Comparison of ENCODE assay signal across 12 cellular contexts in the genomic region with DNA sequence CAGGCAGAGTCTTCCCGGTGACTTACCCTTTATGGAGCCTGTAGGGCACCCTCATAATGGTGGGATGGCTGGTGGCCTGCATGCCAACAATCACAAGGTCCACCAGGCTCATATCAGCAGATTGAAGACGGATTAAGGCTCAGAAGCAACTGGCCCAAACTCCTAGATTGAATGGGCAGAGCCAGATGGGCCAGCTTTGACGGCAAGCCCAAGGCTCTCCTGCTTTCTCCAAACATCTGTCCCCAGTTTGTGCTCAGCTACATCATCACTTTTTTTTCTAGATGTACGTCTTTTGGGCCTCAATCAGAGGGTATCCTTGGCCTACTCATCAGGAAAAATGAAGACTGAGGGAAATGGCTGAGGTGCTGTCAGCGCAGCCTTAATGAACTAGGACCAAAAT.
A peak's percentile ranks its signal among the peaks of the same experiment; 100 is the strongest.
DNase-seq lines count a peak whose midpoint lies in the region; ATAC-seq and TF ChIP-seq lines count a peak whose summit lies in the region.
"Had no signal": no experiment of that assay in that cellular context is flagged by ENCODE, and none has a peak within 500 bp of the region (broad histone marks: within the 10 kb centered on the region; RNA-seq: fewer than 3 reads in every experiment).

No MANE protein-coding gene starts in this region.

- H3K4me3 Mint-ChIP-seq in GM23338 (no peak overlapping the region), endodermal cell (no peak overlapping the region)
- H3K4me3 Mint-ChIP-seq: B cell; CD8-positive, alpha-beta T cell; H9 had no signal

- no peaks in the 10 kb centered on the region for H3K79me2 ChIP-seq in GM23338 (replicated peaks; ENCODE audit: insufficient read depth)

- no peak overlapping the region for H3K9ac ChIP-seq in endodermal cell (ENCODE audit: extremely low read depth, low read length, poor library complexity, severe bottlenecking)
- H3K9ac ChIP-seq: BLaER1 treated with 17β-estradiol and CSF1 and Interleukin-3, amounts not matched to agents 10 nM and 100 nM had no signal

- H3K4me1 ChIP-seq in GM23338 (ENCODE audit: insufficient read depth) (no peaks in the 10 kb centered on the region), endodermal cell (ENCODE audit: control insufficient read depth, insufficient read depth, low read length) (no peaks in the 10 kb centered on the region)
- H3K4me1 ChIP-seq in effector memory CD4-positive, alpha-beta T cell (ENCODE audit: control insufficient read depth, insufficient read depth, low read length, poor library complexity, severe bottlenecking), result no peaks in the 10 kb centered on the region

- H3K27ac Mint-ChIP-seq in GM23338, result no peak overlapping the region
- no peak overlapping the region for H3K27ac Mint-ChIP-seq in endodermal cell
- H3K27ac Mint-ChIP-seq: B cell; CD8-positive, alpha-beta T cell; H9 had no signal

- DNase-seq in GM23338 (ENCODE audit: low spot score), result no peak
- peak; percentile 85 for DNase-seq in NCI-H82 (lab: John Stamatoyannopoulos, UW)
- DNase-seq in endodermal cell, result peak; percentile 23
- DNase-seq in effector memory CD4-positive, alpha-beta T cell, result no peak
- DNase-seq in NCI-H446 (lab: John Stamatoyannopoulos, UW), result no peak
- DNase-seq: Calu3, H9, IMR-90 had no signal

- H3K36me3 ChIP-seq in GM23338 (ENCODE audit: insufficient read depth) (no peaks in the 10 kb centered on the region), endodermal cell (ENCODE audit: control insufficient read depth, insufficient read depth, low read length) (no peaks in the 10 kb centered on the region)
- H3K36me3 ChIP-seq in effector memory CD4-positive, alpha-beta T cell (ENCODE audit: control insufficient read depth, insufficient read depth, low read length), result no peaks in the 10 kb centered on the region
- H3K36me3 ChIP-seq: BLaER1 treated with 17β-estradiol and CSF1 and Interleukin-3, amounts not matched to agents 10 nM and 100 nM had no signal

- no peak overlapping the region for H3K4me2 ChIP-seq in GM23338
- H3K4me2 ChIP-seq: BLaER1 treated with 17β-estradiol and CSF1 and Interleukin-3, amounts not matched to agents 10 nM and 100 nM had no signal

- no peaks in the 10 kb centered on the region for H4K20me1 ChIP-seq in GM23338 (replicated peaks; ENCODE audit: insufficient read depth)
- H4K20me1 ChIP-seq: BLaER1 treated with 17β-estradiol and CSF1 and Interleukin-3, amounts not matched to agents 10 nM and 100 nM had no signal

- H2AFZ ChIP-seq in GM23338, result peak overlapping the region; percentile 43; the same call in 1 of the 2 replicates

- H3K27ac ChIP-seq in GM23338 (ENCODE audit: low read depth) (no peak overlapping the region), endodermal cell (ENCODE audit: low read depth, low read length) (no peak overlapping the region)
- no peak overlapping the region for H3K27ac ChIP-seq in effector memory CD4-positive, alpha-beta T cell (ENCODE audit: insufficient read depth, low read length, poor library complexity, severe bottlenecking)
- H3K27ac ChIP-seq: BLaER1 treated with 17β-estradiol and CSF1 and Interleukin-3, amounts not matched to agents 10 nM and 100 nM had no signal

- 88 to 92% methylated on average over 1 to 5 of the region's 5 CpGs for WGBS in endodermal cell (ENCODE audit: insufficient coverage in 1 of 2, insufficient read length in 1 of 2), 2 experiments

- H3K9me2 ChIP-seq in GM23338 (ENCODE audit: insufficient read depth), result peaks cover 5% of the 10 kb centered on the region; the same call in 1 of the 2 replicates

- peaks cover 4% of the 10 kb centered on the region for H3K9me3 ChIP-seq in endodermal cell (ENCODE audit: control insufficient read depth, low read length)
- no peaks in the 10 kb centered on the region for H3K9me3 ChIP-seq in effector memory CD4-positive, alpha-beta T cell (ENCODE audit: control insufficient read depth, low read length)

- H3K4me3 ChIP-seq in GM23338 (no peak overlapping the region), endodermal cell (ENCODE audit: low read length) (no peak overlapping the region)
- no peak overlapping the region for H3K4me3 ChIP-seq in effector memory CD4-positive, alpha-beta T cell (ENCODE audit: insufficient read depth, low read depth, low read length, poor library complexity, severe bottlenecking)
- H3K4me3 ChIP-seq: BLaER1 treated with 17β-estradiol and CSF1 and Interleukin-3, amounts not matched to agents 10 nM and 100 nM had no signal

- H3K27me3 Mint-ChIP-seq in GM23338 (ENCODE audit: insufficient read depth, low read depth, poor library complexity) (peaks cover 10% of the 10 kb centered on the region), endodermal cell (ENCODE audit: insufficient read depth) (peaks cover 2% of the 10 kb centered on the region)
- H3K27me3 Mint-ChIP-seq: B cell had no signal

- H3K36me3 Mint-ChIP-seq in GM23338 (ENCODE audit: low read depth) (no peaks in the 10 kb centered on the region; the same call in 2 of the 3 replicates), endodermal cell (ENCODE audit: low read depth) (no peaks in the 10 kb centered on the region)
- H3K36me3 Mint-ChIP-seq: CD8-positive, alpha-beta T cell had no signal

- no peaks in the 10 kb centered on the region for H3F3A ChIP-seq in GM23338 (replicated peaks; ENCODE audit: low read depth)

- peaks cover 4% of the 10 kb centered on the region; the same call in 2 of the 3 replicates for H3K9me3 Mint-ChIP-seq in GM23338
- H3K9me3 Mint-ChIP-seq in endodermal cell, result peaks cover 7% of the 10 kb centered on the region
- H3K9me3 Mint-ChIP-seq: CD8-positive, alpha-beta T cell had no signal

- no peak for ATAC-seq in GM23338
- no peak for ATAC-seq in activated CD4-positive, CD25-positive, alpha-beta regulatory T cell treated with anti-CD3 and anti-CD28 coated beads, Interleukin-2, amount 50 U/mL, for 24 hours
- ATAC-seq: CD8-positive, alpha-beta T cell had no signal

- TF ChIP-seq CTCF in GM23338 (conservative IDR thresholded peaks at IDR 0.05; ENCODE audit: low read depth in 2 of 2) (no peak), endodermal cell (conservative IDR thresholded peaks at IDR 0.05) (no peak)

- no peaks in the 10 kb centered on the region for H3K27me3 ChIP-seq in GM23338 (ENCODE audit: insufficient read depth)
- H3K27me3 ChIP-seq in endodermal cell (ENCODE audit: control insufficient read depth, insufficient read depth, low read length, poor library complexity, severe bottlenecking), result no peaks in the 10 kb centered on the region
- H3K27me3 ChIP-seq in effector memory CD4-positive, alpha-beta T cell (replicated peaks; ENCODE audit: control insufficient read depth, insufficient read depth, low read length, poor library complexity, severe bottlenecking), result no peaks in the 10 kb centered on the region
- H3K27me3 ChIP-seq: BLaER1 treated with 17β-estradiol and CSF1 and Interleukin-3, amounts not matched to agents 10 nM and 100 nM had no signal

- no peaks in the 10 kb centered on the region for H3K4me1 Mint-ChIP-seq in GM23338
- peaks cover 2% of the 10 kb centered on the region for H3K4me1 Mint-ChIP-seq in endodermal cell
- H3K4me1 Mint-ChIP-seq: B cell had no signal

TF ChIP-seq in GM23338, 12 proteins besides CTCF, POLR2A, EP300 and RAD21 (continues in another document):
- TF ChIP-seq ETS1 (IDR thresholded peaks at IDR 0.05) (no peak), CREB1 (CRISPR knock-in tag; IDR thresholded peaks at IDR 0.05; ENCODE audit: low read depth) (no peak), JUNB (IDR thresholded peaks at IDR 0.05; ENCODE audit: unreplicated experiment) (no peak), NANOG (IDR thresholded peaks at IDR 0.05; ENCODE audit: borderline replicate concordance) (no peak), EZH2phosphoT487 (IDR thresholded peaks at IDR 0.05; ENCODE audit: unreplicated experiment) (no peak), EZH2 (IDR thresholded peaks at IDR 0.05; ENCODE audit: low read depth, unreplicated experiment) (no peak), ZNF331 (CRISPR knock-in tag; IDR thresholded peaks at IDR 0.05; ENCODE audit: low read depth) (no peak)

Comparison
In these comparisons a context has a peak if more than half of its experiments do, and no peak if none do; other contexts are left out.
1. DNase-seq: peak in NCI-H82 (single experiment) and endodermal cell (single experiment); none in GM23338 (single experiment), effector memory CD4-positive, alpha-beta T cell (0 of 3) and NCI-H446 (0 of 2).